Comparison of ENCODE assay signal across 23 cellular contexts in the genomic region with DNA sequence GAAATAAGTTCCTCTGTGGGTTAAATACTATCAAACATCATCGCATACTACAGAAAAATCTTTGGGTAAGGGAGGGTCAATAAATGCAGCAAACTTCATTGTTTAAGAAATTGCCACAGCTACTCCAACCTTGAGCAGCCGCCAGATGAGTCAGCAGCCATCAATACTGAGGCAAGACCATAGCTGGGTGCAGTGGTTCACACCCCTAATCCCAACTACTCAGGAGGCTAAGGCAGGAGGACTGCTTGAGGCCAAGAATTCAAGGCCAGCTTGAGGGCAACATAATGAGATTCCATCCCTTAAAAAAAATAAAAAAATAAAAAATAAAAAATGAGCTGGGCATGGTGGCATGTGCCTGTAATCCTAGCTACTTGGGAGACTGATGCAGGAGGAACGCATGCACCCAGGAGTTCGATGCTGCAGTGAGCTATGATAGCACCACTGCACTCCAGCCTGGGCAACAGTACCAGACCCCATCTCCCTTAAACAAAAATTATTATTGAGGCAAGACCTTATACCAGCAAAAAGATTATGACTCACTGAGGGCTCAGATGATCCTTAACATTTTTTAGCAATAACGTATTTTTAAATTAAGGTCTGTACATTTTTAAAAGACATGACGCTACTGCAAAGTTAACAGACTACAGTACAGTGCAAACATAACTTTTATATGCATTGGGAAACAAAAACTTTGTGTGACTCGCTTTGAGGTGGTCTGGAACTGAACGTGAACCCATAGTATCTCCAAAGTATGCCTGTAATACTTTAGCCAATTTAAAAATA. TPM values are rescaled to one million over a fixed set of nuclear protein-coding genes. Genes with fewer than 3 reads are reported as not detected.
A peak's percentile ranks its signal among the peaks of the same experiment; 100 is the strongest.
DNase-seq lines count a peak whose midpoint lies in the region; TF ChIP-seq lines count a peak whose summit lies in the region.
"Had no signal": no experiment of that assay in that cellular context is flagged by ENCODE, and none has a peak within 500 bp of the region (broad histone marks: within the 10 kb centered on the region; RNA-seq: fewer than 3 reads in every experiment).

No MANE protein-coding gene starts in this region.

- no peaks in the 10 kb centered on the region for H3K27me3 Mint-ChIP-seq in chondrocyte (ENCODE audit: low read depth)
- H3K27me3 Mint-ChIP-seq: activated T-cell treated with anti-CD3 and anti-CD28 coated beads, Interleukin-2, amount 50 U/mL, for 24 hours; CD4-positive, CD25-positive, alpha-beta regulatory T cell; memory B cell; naive B cell; stimulated activated naive B cell treated with anti-CD40 and anti-IgM and Interleukin-4, amounts not matched to agents 10 μg/mL and 1 μg/mL and 100 μg/mL, for 72 hours had no signal

- peaks cover 12% of the 10 kb centered on the region for H3K36me3 ChIP-seq in colonic mucosa
- H3K36me3 ChIP-seq: thoracic aorta had no signal

- H3K9me3 Mint-ChIP-seq in chondrocyte (ENCODE audit: low read depth) = peaks cover 12% of the 10 kb centered on the region

- H3K9me3 ChIP-seq in colonic mucosa = no peaks in the 10 kb centered on the region
- H3K9me3 ChIP-seq: thoracic aorta had no signal

- no peak overlapping the region for H3K27ac ChIP-seq in colonic mucosa
- H3K27ac ChIP-seq: gastroesophageal sphincter, thoracic aorta had no signal

- no peak overlapping the region for H3K9ac ChIP-seq in colonic mucosa (ENCODE audit: low read depth in 2 of 2, low read length in 2 of 2)

- peak overlapping the region; percentile 85 for H3K27ac Mint-ChIP-seq in chondrocyte (ENCODE audit: unreplicated experiment)
- H3K27ac Mint-ChIP-seq: activated CD8-positive, alpha-beta T cell treated with anti-CD3 and anti-CD28 coated beads, Interleukin-2, amount 10 ng/mL, durations not matched to agents 7 days and 5 days; activated T-cell treated with anti-CD3 and anti-CD28 coated beads, Interleukin-2, amount 50 U/mL, for 24 hours; endodermal cell; memory B cell; naive B cell; stimulated activated naive B cell treated with anti-CD40 and anti-IgM and Interleukin-4, amounts not matched to agents 10 μg/mL and 1 μg/mL and 100 μg/mL, for 72 hours had no signal

- H3K27me3 ChIP-seq in colonic mucosa = no peaks in the 10 kb centered on the region
- H3K27me3 ChIP-seq: gastroesophageal sphincter had no signal

- TF ChIP-seq CTCF in chondrocyte (IDR thresholded peaks at IDR 0.05) (no peak), colonic mucosa (IDR thresholded peaks at IDR 0.05) (no peak)

- H3K4me3 Mint-ChIP-seq in chondrocyte (ENCODE audit: unreplicated experiment) = no peak overlapping the region
- H3K4me3 Mint-ChIP-seq: activated CD8-positive, alpha-beta T cell treated with anti-CD3 and anti-CD28 coated beads, Interleukin-2, amount 10 ng/mL, durations not matched to agents 7 days and 5 days; activated T-cell treated with anti-CD3 and anti-CD28 coated beads, Interleukin-2, amount 50 U/mL, for 24 hours; CD4-positive, CD25-positive, alpha-beta regulatory T cell; endodermal cell; memory B cell; naive B cell; stimulated activated naive B cell treated with anti-CD40 and anti-IgM and Interleukin-4, amounts not matched to agents 10 μg/mL and 1 μg/mL and 100 μg/mL, for 72 hours had no signal

- H3K4me3 ChIP-seq in colonic mucosa = no peak overlapping the region
- H3K4me3 ChIP-seq: gastroesophageal sphincter, thoracic aorta had no signal

- H3K4me1 Mint-ChIP-seq in chondrocyte (ENCODE audit: low read depth) = peaks cover 17% of the 10 kb centered on the region
- H3K4me1 Mint-ChIP-seq: endodermal cell had no signal

- intact Hi-C loops in colonic mucosa (cut with DNase I) = no loop called here

- H3K4me1 ChIP-seq in colonic mucosa = no peaks in the 10 kb centered on the region
- H3K4me1 ChIP-seq: gastroesophageal sphincter had no signal

- DNase-seq in EH (ENCODE audit: low read depth) (peak; percentile 54), M059J (ENCODE audit: low read depth) (peak; percentile 47), chondrocyte (ENCODE audit: low spot score) (no peak), iris pigment epithelial cell (ENCODE audit: low read depth) (peak; percentile 82), colonic mucosa (no peak), midbrain (lab: John Stamatoyannopoulos, UW) (no peak), AML-193 (lab: John Stamatoyannopoulos, UW) (no peak)
- no peak for DNase-seq in activated T-cell treated with anti-CD3 and anti-CD28 coated beads, Interleukin-2, amount 50 U/mL, for 1 hour
- DNase-seq: activated CD8-positive, alpha-beta T cell treated with anti-CD3 and anti-CD28 coated beads, Interleukin-2, amount 10 ng/mL, durations not matched to agents 7 days and 5 days; activated naive CD4-positive, alpha-beta T cell treated with Interleukin-2 at 50 U/mL for 16 hours; activated T-cell treated with anti-CD3 and anti-CD28 coated beads, Interleukin-2, amount 50 U/mL, for 24 hours; anterior cingulate cortex; CD4-positive, CD25-positive, alpha-beta regulatory T cell; endodermal cell; naive B cell; NCI-H1105; NCI-H524; stimulated activated CD4-positive, alpha-beta T cell treated with anti-CD3 and anti-CD28 coated beads, Interleukin-1b, Interleukin-23, amount 100 ng/mL, for 48 hours; stimulated activated naive B cell treated with anti-CD40 and anti-IgM and Interleukin-4, amounts not matched to agents 10 μg/mL and 1 μg/mL and 100 μg/mL, for 72 hours; T1000 had no signal

- H3K36me3 Mint-ChIP-seq in chondrocyte (ENCODE audit: low read depth) = peaks cover 18% of the 10 kb centered on the region

RNA-seq across cellular contexts. Expression of a gene that starts 8.8 kb away (rescaled TPM):
- 118 and 138 TPM in 2 replicates for total RNA-seq in M059J (2014; rRNA removed; shearing (Covaris generic))
- 31.2 to 33.0 TPM (median 32.0 TPM) in 3 replicates for total RNA-seq in chondrocyte
- 100 to 1,000 TPM in 1 of 2 donors, 10 to 100 TPM in 1; 89.4 to 111 TPM for total RNA-seq in colonic mucosa

Comparison
In these comparisons a context has a peak if more than half of its experiments do, and no peak if none do; other contexts are left out.
1. DNase-seq: peak in EH (single experiment), M059J (single experiment) and iris pigment epithelial cell (single experiment); none in chondrocyte (single experiment), colonic mucosa (single experiment), activated T-cell treated with anti-CD3 and anti-CD28 coated beads, Interleukin-2, amount 50 U/mL, for 1 hour (single experiment), midbrain (single experiment) and AML-193 (0 of 2).